ENCODE assay signal across 25 cellular contexts in the genomic region with DNA sequence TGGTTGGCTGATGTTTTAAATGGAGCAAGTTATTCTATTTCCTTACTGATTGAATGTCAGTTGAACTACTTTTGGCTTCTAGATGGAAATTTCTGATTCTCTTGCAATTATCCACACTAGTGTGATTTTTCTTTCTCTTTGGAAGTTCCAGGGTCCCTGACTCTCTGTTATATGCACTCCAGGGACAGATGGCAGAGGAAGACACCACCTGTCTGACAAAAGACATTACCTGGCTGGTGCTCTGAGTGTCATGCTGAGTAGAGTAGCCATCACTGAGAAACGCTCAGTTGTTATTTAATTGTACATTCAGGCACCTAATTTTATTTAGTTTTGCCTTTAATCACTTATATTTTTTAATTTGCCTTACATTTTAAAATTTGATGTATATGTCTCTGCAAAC.
"Had no signal": no experiment of that assay in that cellular context is flagged by ENCODE, and none has a peak within 500 bp of the region (broad histone marks: within the 10 kb centered on the region; RNA-seq: fewer than 3 reads in every experiment).

No MANE protein-coding gene starts in this region.

- ATAC-seq: activated CD8-positive, alpha-beta T cell treated with anti-CD3 and anti-CD28 coated beads, Interleukin-2, amount 10 ng/mL, durations not matched to agents 7 days and 5 days; body of pancreas; PC-3 had no signal

- DNase-seq: activated CD4-positive, alpha-beta T cell treated with anti-CD3 and anti-CD28 coated beads, Interleukin-2, amount 10 ng/mL, durations not matched to agents 24 days and 14 days; activated CD4-positive, alpha-beta T cell treated with anti-CD3 and anti-CD28 coated beads, Interleukin-2, amount 50 U/mL, for 48 hours; activated CD8-positive, alpha-beta T cell treated with anti-CD3 and anti-CD28 coated beads, Interleukin-2, amount 10 ng/mL, durations not matched to agents 7 days and 5 days; activated gamma-delta T cell; activated naive CD4-positive, alpha-beta T cell treated with Interleukin-2 at 50 U/mL for 16 hours; activated naive CD8-positive, alpha-beta T cell treated with anti-CD3 and anti-CD28 coated beads, Interleukin-2, amount 10 ng/mL, durations not matched to agents 7 days and 5 days; activated T-cell treated with anti-CD3 and anti-CD28 coated beads, Interleukin-2, amount 50 U/mL, for 24 hours; body of pancreas; colonic mucosa; MM.1S; NCI-H1092 treated with DMSO at 0.1 percent for 48 hours; NCI-H1417; NCI-H1694; NCI-H1930; NCI-H2081 treated with DMSO at 0.1 percent for 48 hours; NCI-H226; NCI-H446 treated with DMSO at 0.1 percent for 48 hours; NCI-H524 treated with DMSO at 0.1 percent for 48 hours; NCI-H82; NK-92 treated with Interleukin-12 subunit alpha and Interleukin-12 subunit beta, amount 100 ng/mL, for 24 hours; PC-3; Peyer's patch; RPMI8226; SHP77 treated with DMSO at 0.1 percent for 48 hours; SK-N-SH had no signal
